ENCODE assay signal across 8 cellular contexts in genomic region chr10:22230331-22230833, GRCh38. TPM values are rescaled to one million over a fixed set of nuclear protein-coding genes. Genes with fewer than 3 reads are reported as not detected.
A peak's percentile ranks its signal among the peaks of the same experiment; 100 is the strongest.
DNase-seq lines count a peak whose midpoint lies in the region; ATAC-seq and TF ChIP-seq lines count a peak whose summit lies in the region.

No MANE protein-coding gene starts in this region.

- in situ Hi-C loops in Panc1 (cut with HindIII; ENCODE audit: low pct_unique_long_range_greater_than_20kb, low sequenced_read_pairs): no loop called here
- in situ Hi-C loops in brain microvascular endothelial cell (cut with HindIII; ENCODE audit: low pct_ligation_motif_present, low sequenced_read_pairs): no loop called here

- H3K27ac Mint-ChIP-seq in stimulated activated memory B cell treated with anti-CD40 and anti-IgM and Interleukin-4, amounts not matched to agents 10 μg/mL and 1 μg/mL and 100 μg/mL, for 72 hours: peak overlapping the region; percentile 92

- TF ChIP-seq CTCF in Panc1 (IDR thresholded peaks at IDR 0.05) (no peak), brain microvascular endothelial cell (IDR thresholded peaks at IDR 0.05; ENCODE audit: low read depth, low read length, missing control alignments) (no peak)

- H3K27ac ChIP-seq in Panc1 (ENCODE audit: low read length) (peak overlapping the region; percentile 57; the same call in 1 of the 2 replicates), brain microvascular endothelial cell (no peak overlapping the region)

- intact Hi-C loops in Panc1 (cut with micrococcal nuclease; ENCODE audit: unreplicated experiment): no loop called here

- H3K27me3 ChIP-seq in Panc1 (ENCODE audit: control insufficient read depth, insufficient read depth, low read length) (no peaks in the 10 kb centered on the region), brain microvascular endothelial cell (replicated peaks) (no peaks in the 10 kb centered on the region)

- CTCF ChIA-PET in Panc1 (lab: Charles Lee): no interaction called here

- POLR2A ChIA-PET in Panc1 (lab: Charles Lee): no interaction called here

- H3K27me3 Mint-ChIP-seq in stimulated activated memory B cell treated with anti-CD40 and anti-IgM and Interleukin-4, amounts not matched to agents 10 μg/mL and 1 μg/mL and 100 μg/mL, for 72 hours: no peaks in the 10 kb centered on the region

- H3K4me3 Mint-ChIP-seq in stimulated activated memory B cell treated with anti-CD40 and anti-IgM and Interleukin-4, amounts not matched to agents 10 μg/mL and 1 μg/mL and 100 μg/mL, for 72 hours: peak overlapping the region; percentile 89

- H3K4me3 ChIP-seq in Jurkat, Clone E6-1 (ENCODE audit: low read length): peak overlapping the region; percentile 81
- H3K4me3 ChIP-seq in Panc1 (ENCODE audit: low read depth in 2 of 2, low read length in 2 of 2): peak overlapping the region; percentile 66 to 76
- peak overlapping the region; percentile 72 for H3K4me3 ChIP-seq in brain microvascular endothelial cell (ENCODE audit: low read depth, low read length)

- H3K4me1 Mint-ChIP-seq in stimulated activated memory B cell treated with anti-CD40 and anti-IgM and Interleukin-4, amounts not matched to agents 10 μg/mL and 1 μg/mL and 100 μg/mL, for 72 hours: peaks cover 14% of the 10 kb centered on the region

- H3K36me3 Mint-ChIP-seq in stimulated activated memory B cell treated with anti-CD40 and anti-IgM and Interleukin-4, amounts not matched to agents 10 μg/mL and 1 μg/mL and 100 μg/mL, for 72 hours: no peaks in the 10 kb centered on the region

- no peaks in the 10 kb centered on the region for H3K9me3 Mint-ChIP-seq in stimulated activated memory B cell treated with anti-CD40 and anti-IgM and Interleukin-4, amounts not matched to agents 10 μg/mL and 1 μg/mL and 100 μg/mL, for 72 hours

- no TSS peak for BruUV-seq in Panc1 (replicated peaks; lab: Mats Ljungman, UMichigan)

- DNase-seq in EH (ENCODE audit: low read depth) (peak; percentile 40), Panc1 (ENCODE audit: low read depth, low spot score) (no peak), brain microvascular endothelial cell (peak; percentile 51), iris pigment epithelial cell (ENCODE audit: low read depth) (peak; percentile 70), ecto neural progenitor cell (ENCODE audit: low spot score) (no peak)
- DNase-seq in Jurkat, Clone E6-1 (ENCODE audit: low read depth, low spot score): peak; percentile 89

- H3K9me3 ChIP-seq in Panc1 (ENCODE audit: control insufficient read depth, insufficient read depth, low read depth, low read length): no peaks in the 10 kb centered on the region

- H3K36me3 ChIP-seq in Panc1 (ENCODE audit: control insufficient read depth, insufficient read depth, low read length): no peaks in the 10 kb centered on the region
- no peaks in the 10 kb centered on the region for H3K36me3 ChIP-seq in brain microvascular endothelial cell (replicated peaks)

- no peaks in the 10 kb centered on the region for H3K4me1 ChIP-seq in Panc1 (ENCODE audit: control insufficient read depth, insufficient read depth, low read length)

- ATAC-seq in Panc1 (peak; percentile 75), GM18511 (IDR thresholded peaks at IDR 0.05; ENCODE audit: unreplicated experiment) (no peak)
- peak; percentile 34 for ATAC-seq in stimulated activated memory B cell treated with anti-CD40 and anti-IgM and Interleukin-4, amounts not matched to agents 10 μg/mL and 1 μg/mL and 100 μg/mL, for 72 hours

RNA-seq across cellular contexts. Expression of gene EBLN1, which starts 12.6 kb away (rescaled TPM):
- polyA plus RNA-seq in Jurkat, Clone E6-1 (2012; ENCODE audit: insufficient read depth, insufficient read length): not detected
- not detected for total RNA-seq in Panc1 (2021; ENCODE audit: unreplicated experiment)
- polyA plus RNA-seq in Panc1 (2012; ENCODE audit: insufficient read length): not detected

Comparison
In these comparisons a context has a peak if more than half of its experiments do, and no peak if none do; other contexts are left out.
1. DNase-seq: peak in EH (single experiment), Jurkat, Clone E6-1 (single experiment), brain microvascular endothelial cell (single experiment) and iris pigment epithelial cell (single experiment); none in Panc1 (single experiment) and ecto neural progenitor cell (single experiment).
2. Peak in every context shown above with its lines, with median percentiles within 50 percentile points of each other: H3K4me3 ChIP-seq.